Comparison of ENCODE assay signal across 19 cellular contexts in genomic region chrX:123223859-123224258, GRCh38. TPM values are rescaled to one million over a fixed set of nuclear protein-coding genes. Genes with fewer than 3 reads are reported as not detected.
DNase-seq lines count a peak whose midpoint lies in the region; ATAC-seq and TF ChIP-seq lines count a peak whose summit lies in the region.
"Had no signal": no experiment of that assay in that cellular context is flagged by ENCODE, and none has a peak within 500 bp of the region (broad histone marks: within the 10 kb centered on the region; RNA-seq: fewer than 3 reads in every experiment).

No MANE protein-coding gene starts in this region.

- no peak for TF ChIP-seq POLR2A in gastroesophageal sphincter (IDR thresholded peaks at IDR 0.05)

- H3K4me1 ChIP-seq in thoracic aorta (ENCODE audit: control insufficient read depth in 1 of 2, low read depth in 2 of 2): peaks cover 3 to 12% of the 10 kb centered on the region in 2 donors
- H3K4me1 ChIP-seq in gastroesophageal sphincter: peaks cover 0 to 5% (median 0%) of the 10 kb centered on the region in 3 donors
- H3K4me1 ChIP-seq: sigmoid colon had no signal

- no peaks in the 10 kb centered on the region for H3K27me3 ChIP-seq in thoracic aorta (replicated peaks; ENCODE audit: insufficient read depth)
- H3K27me3 ChIP-seq in gastroesophageal sphincter: no peaks in the 10 kb centered on the region
- H3K27me3 ChIP-seq: adrenal gland, neutrophil, sigmoid colon had no signal

- no peak for TF ChIP-seq EP300 in gastroesophageal sphincter (IDR thresholded peaks at IDR 0.05)

- TF ChIP-seq CTCF in thoracic aorta (IDR thresholded peaks at IDR 0.05): no peak
- TF ChIP-seq CTCF in gastroesophageal sphincter (IDR thresholded peaks at IDR 0.05): no peak

- DNase-seq in thoracic aorta (ENCODE audit: low spot score): no peak
- DNase-seq in SW480 (ENCODE audit: low spot score): no peak
- DNase-seq: activated CD4-positive, alpha-beta T cell treated with anti-CD3 and anti-CD28 coated beads for 4 hours; activated T-cell treated with anti-CD3 and anti-CD28 coated beads, Interleukin-2, amount 50 U/mL, for 24 hours; adrenal gland; CD4-positive, CD25-positive, alpha-beta regulatory T cell; glutamatergic neuron; mesenchymal stem cell; NCI-H2107; Right ventricle myocardium superior; sigmoid colon; stimulated activated naive CD4-positive, alpha-beta T cell had no signal

- H3K36me3 ChIP-seq in thoracic aorta (no peaks in the 10 kb centered on the region), gastroesophageal sphincter (no peaks in the 10 kb centered on the region)
- H3K36me3 ChIP-seq: adrenal gland, HAP-1, neutrophil, sigmoid colon had no signal

- H3K9me3 ChIP-seq in thoracic aorta: no peaks in the 10 kb centered on the region
- H3K9me3 ChIP-seq in gastroesophageal sphincter: no peaks in the 10 kb centered on the region
- H3K9me3 ChIP-seq: adrenal gland, HAP-1, neutrophil, sigmoid colon had no signal

- ATAC-seq in GM18907 (IDR thresholded peaks at IDR 0.05; ENCODE audit: unreplicated experiment): peak; percentile 84
- ATAC-seq in GM21528 (IDR thresholded peaks at IDR 0.05; ENCODE audit: low FRiP score, unreplicated experiment): peak; percentile 90
- ATAC-seq in HG03066 (IDR thresholded peaks at IDR 0.05; ENCODE audit: low read depth, unreplicated experiment): peak; percentile 95
- ATAC-seq in thoracic aorta (ENCODE audit: insufficient number of reproducible peaks, low FRiP score, low read depth): no peak
- ATAC-seq in GM18861 (IDR thresholded peaks at IDR 0.05; ENCODE audit: unreplicated experiment): no peak
- no peak for ATAC-seq in gastroesophageal sphincter

- H3K27ac ChIP-seq in thoracic aorta (peak overlapping the region; percentile 34 to 47), gastroesophageal sphincter (no peak overlapping the region)
- H3K27ac ChIP-seq: neutrophil, sigmoid colon had no signal

- H3K4me3 ChIP-seq in thoracic aorta: no peak overlapping the region
- H3K4me3 ChIP-seq in gastroesophageal sphincter: no peak overlapping the region
- H3K4me3 ChIP-seq: adrenal gland, HAP-1, sigmoid colon had no signal

RNA-seq across cellular contexts. Expression of gene GRIA3, which starts 39.8 kb away (rescaled TPM):
- total RNA-seq in thoracic aorta (1 to 10 TPM; 6.0 to 7.9 TPM), gastroesophageal sphincter (1 to 10 TPM in 2 of 4 donors, under 1 TPM in 2; 0.07 to 2.5 (median 1.1) TPM)
- total RNA-seq: CD4-positive, CD25-positive, alpha-beta regulatory T cell had no signal

Comparison
In these comparisons a context has a peak if more than half of its experiments do, and no peak if none do; other contexts are left out.
1. ATAC-seq: peak in GM18907 (single experiment), GM21528 (single experiment) and HG03066 (single experiment); none in thoracic aorta (single experiment), GM18861 (single experiment) and gastroesophageal sphincter (single experiment).
2. H3K27ac ChIP-seq: peak in thoracic aorta (2 of 2); none in gastroesophageal sphincter (0 of 4).